In the genomic region with DNA sequence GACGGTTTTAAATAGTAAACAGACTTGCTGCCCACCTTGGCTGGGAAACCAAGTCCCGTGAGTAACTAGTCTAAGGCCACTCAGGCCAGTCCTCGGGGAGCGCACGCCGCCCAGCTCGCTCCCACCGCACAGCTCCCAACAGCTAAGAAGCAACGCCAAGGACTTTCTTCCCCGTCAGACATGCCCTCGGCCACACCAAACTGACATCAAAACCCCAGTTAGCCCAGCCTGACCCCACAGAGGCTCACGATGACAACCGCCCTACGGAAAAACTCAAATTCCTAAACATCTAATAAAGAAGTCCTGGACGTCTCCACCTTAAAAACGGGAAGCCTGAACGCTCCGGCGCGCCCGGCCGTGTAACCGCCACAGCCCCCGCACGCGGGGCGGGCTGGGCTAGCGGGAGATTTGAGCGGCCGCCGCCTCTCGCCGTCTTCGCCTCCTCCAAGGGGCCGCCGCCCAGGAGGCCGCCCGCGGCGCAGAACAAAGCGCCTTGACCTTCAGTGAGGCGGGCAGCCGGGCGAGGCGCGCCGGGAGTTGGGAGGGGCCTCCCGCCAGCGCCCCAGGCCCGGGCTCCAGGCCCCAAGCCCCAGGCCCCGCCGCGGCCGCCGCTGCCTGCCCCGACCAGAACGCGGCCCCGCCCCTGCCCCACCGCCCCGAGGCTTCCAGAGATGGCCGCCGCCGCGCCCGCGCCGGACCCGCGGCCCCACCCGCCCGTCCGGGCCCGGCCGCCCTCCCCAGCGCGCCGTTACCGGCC, we compare ENCODE assay signal across 1 cellular context.
TF ChIP-seq lines count a peak whose summit lies in the region.

No MANE protein-coding gene starts in this region.

TF ChIP-seq in endothelial cell of umbilical vein, 7 proteins besides CTCF, POLR2A, EP300 and RAD21:
- TF ChIP-seq MAX (IDR thresholded peaks at IDR 0.05; ENCODE audit: insufficient read depth, insufficient read length) = no peak
- TF ChIP-seq GATA2 (IDR thresholded peaks at IDR 0.05; ENCODE audit: insufficient read depth, insufficient read length, low read depth, low read length) = no peak
- no peak for TF ChIP-seq MYC (IDR thresholded peaks at IDR 0.05; ENCODE audit: low read depth, low read length)
- TF ChIP-seq POLR2AphosphoS5 (IDR thresholded peaks at IDR 0.05; ENCODE audit: insufficient read depth, low read depth, low read length) = peak; percentile 36
TF ChIP-seq in endothelial cell of umbilical vein: peak in this region for 1.
